9 cellular contexts compared by ENCODE assay signal in the genomic region with DNA sequence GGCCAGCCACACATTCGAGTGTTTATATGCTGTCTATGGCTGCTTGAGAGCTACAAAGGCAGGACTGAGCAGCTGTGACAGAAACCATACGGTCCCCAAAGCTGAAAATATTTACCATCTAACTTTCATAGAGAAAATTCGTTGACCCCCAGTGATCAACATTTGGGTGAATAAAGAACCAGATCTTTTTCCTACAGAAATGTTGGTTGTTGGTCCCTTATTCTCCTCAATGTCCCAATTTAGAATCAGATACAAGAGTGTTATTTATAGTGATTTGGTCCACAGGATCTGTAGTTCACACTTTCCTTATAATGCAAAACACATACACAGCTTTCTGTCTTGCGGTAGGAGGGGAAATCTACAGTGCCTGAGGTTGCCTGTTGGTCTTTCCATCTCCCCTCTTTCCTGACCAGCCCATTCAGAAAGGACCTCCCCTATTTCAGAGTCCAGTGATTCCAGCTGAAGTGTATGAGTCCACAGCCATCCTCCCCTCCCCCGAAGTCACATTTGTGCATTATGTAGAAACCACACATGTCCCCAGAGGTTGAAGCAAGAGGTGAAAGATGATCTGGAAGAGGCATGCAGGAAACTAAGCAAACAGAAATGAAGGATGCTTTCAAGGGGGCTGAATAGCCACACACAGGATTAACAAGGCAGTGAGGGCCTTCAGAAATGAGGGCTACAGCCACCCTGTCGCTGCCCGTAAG.
DNase-seq lines count a peak whose midpoint lies in the region; ATAC-seq and TF ChIP-seq lines count a peak whose summit lies in the region.
"Had no signal": no experiment of that assay in that cellular context is flagged by ENCODE, and none has a peak within 500 bp of the region (broad histone marks: within the 10 kb centered on the region; RNA-seq: fewer than 3 reads in every experiment).

No MANE protein-coding gene starts in this region.

- H3K27me3 ChIP-seq in DND-41 (ENCODE audit: insufficient read depth, low read length, poor library complexity) (no peaks in the 10 kb centered on the region), HCT116 (ENCODE audit: insufficient read depth, low read length) (no peaks in the 10 kb centered on the region), right cardiac atrium (ENCODE audit: control insufficient read depth, insufficient read depth) (no peaks in the 10 kb centered on the region), GM23248 (replicated peaks; ENCODE audit: insufficient read depth) (no peaks in the 10 kb centered on the region)

- H3K27ac ChIP-seq in DND-41 (ENCODE audit: low read length) = no peak overlapping the region
- no peak overlapping the region for H3K27ac ChIP-seq in HCT116 (ENCODE audit: low read depth, low read length)
- no peak overlapping the region for H3K27ac ChIP-seq in right cardiac atrium (ENCODE audit: low read length)
- H3K27ac ChIP-seq in GM23248 = no peak overlapping the region

- TF ChIP-seq POLR2A in HCT116 (IDR thresholded peaks at IDR 0.05; ENCODE audit: borderline replicate concordance, extremely low read depth, insufficient read depth, insufficient read length) = no peak

- H2AFZ ChIP-seq in DND-41 (ENCODE audit: low read depth, low read length) (no peak overlapping the region), HCT116 (ENCODE audit: low read depth, low read length, poor library complexity, severe bottlenecking) (no peak overlapping the region), GM23248 (no peak overlapping the region)

- CTCF ChIA-PET in HCT116 (lab: Charles Lee) = interaction anchor here (0.9 kb wide), 2 partner anchors 13 to 16 kb away, joined by 3 read pairs; no protein-coding TSS in a partner anchor

- H3K36me3 ChIP-seq in DND-41 (ENCODE audit: insufficient read depth, low read length) = no peaks in the 10 kb centered on the region
- H3K36me3 ChIP-seq in HCT116 (ENCODE audit: control insufficient read depth in 1 of 2, insufficient read depth in 2 of 2, low read length in 2 of 2) = no peaks in the 10 kb centered on the region
- H3K36me3 ChIP-seq in GM23248 (ENCODE audit: low read depth) = no peaks in the 10 kb centered on the region

- intact Hi-C loops in HCT116 (cut with micrococcal nuclease) = no loop called here
- intact Hi-C loops in right cardiac atrium (cut with DNase I) = loop anchor here in 1 of 4 donors (10.0 kb wide), 1 partner anchor 64 kb away; a partner anchor contains a TSS

- TF ChIP-seq RAD21 in HCT116 (IDR thresholded peaks at IDR 0.05; ENCODE audit: low read depth) = no peak

- TF ChIP-seq CTCF in DND-41 (IDR thresholded peaks at IDR 0.05; ENCODE audit: borderline replicate concordance, extremely low read depth, low read length, poor library complexity, severe bottlenecking) = no peak
- TF ChIP-seq CTCF in HCT116 (IDR thresholded peaks at IDR 0.05 in 2 of 3, conservative IDR thresholded peaks at IDR 0.05 in 1 of 3; ENCODE audit: borderline replicate concordance in 1 of 3, insufficient read depth in 1 of 3, low read depth in 2 of 3, low read length in 2 of 3) = no peak

- H3K4me1 ChIP-seq in DND-41 (ENCODE audit: insufficient read depth, low read length) (peaks cover 23% of the 10 kb centered on the region), HCT116 (ENCODE audit: control insufficient read depth in 1 of 2, insufficient read depth in 2 of 2, low read length in 2 of 2) (peaks cover 44 to 51% of the 10 kb centered on the region in 2 experiments), right cardiac atrium (ENCODE audit: control insufficient read depth, insufficient read depth, low read length) (peaks cover 12% of the 10 kb centered on the region), GM23248 (ENCODE audit: insufficient read depth) (peaks cover 34% of the 10 kb centered on the region)

- peak; percentile 63 for ATAC-seq in DND-41 (ENCODE audit: insufficient read depth, low read depth)
- ATAC-seq in HCT116 = no peak
- ATAC-seq in right cardiac atrium = peak; percentile 9 to 27
- no peak for ATAC-seq in GM19023 (IDR thresholded peaks at IDR 0.05; ENCODE audit: unreplicated experiment)

- RAD21 ChIA-PET in HCT116 (lab: Charles Lee; ENCODE audit: low non-redundant PET in 1 of 2, low total read pairs in 2 of 2, uncharacterized antibody in 2 of 2, unreplicated experiment in 2 of 2) = no interaction called here

- 61% methylated on average over 7 of the region's 7 CpGs for WGBS in right cardiac atrium
- WGBS in GM23248 (ENCODE audit: low coverage in 1 of 2, low lambda C conversion rate in 2 of 2, missing lambda C conversion rate in 2 of 2), 2 experiments = 79 to 84% methylated on average over 7 of the region's 7 CpGs

- H4K20me1 ChIP-seq in DND-41 (ENCODE audit: insufficient read depth, low read length) = peaks cover 89% of the 10 kb centered on the region
- peaks cover 13% of the 10 kb centered on the region; the same call in 1 of the 2 replicates for H4K20me1 ChIP-seq in HCT116 (ENCODE audit: insufficient read depth)
- no peaks in the 10 kb centered on the region for H4K20me1 ChIP-seq in GM23248 (ENCODE audit: insufficient read depth)

- H3K4me3 ChIP-seq in DND-41 (ENCODE audit: low read depth in 1 of 2, low read length in 2 of 2) (no peak overlapping the region), HCT116 (replicated peaks in 1 of 2; ENCODE audit: low read depth in 1 of 2, low read length in 2 of 2) (no peak overlapping the region), right cardiac atrium (ENCODE audit: low read length) (no peak overlapping the region), GM23248 (no peak overlapping the region)

- no peaks in the 10 kb centered on the region for H3K9me3 ChIP-seq in DND-41 (ENCODE audit: insufficient read depth, low read length, severe bottlenecking)
- no peaks in the 10 kb centered on the region for H3K9me3 ChIP-seq in HCT116 (ENCODE audit: control insufficient read depth in 1 of 2, insufficient read depth in 1 of 2, low read depth in 1 of 2, low read length in 2 of 2)
- no peaks in the 10 kb centered on the region for H3K9me3 ChIP-seq in right cardiac atrium (ENCODE audit: control insufficient read depth, low read length)
- no peaks in the 10 kb centered on the region for H3K9me3 ChIP-seq in GM23248 (ENCODE audit: low read depth)

- in situ Hi-C loops in GM23248 (cut with MboI) = no loop called here

- POLR2A ChIA-PET in HCT116 (lab: Charles Lee) = no interaction called here

- H3K4me2 ChIP-seq in DND-41 (ENCODE audit: insufficient read depth, low read length) (no peak overlapping the region), HCT116 (ENCODE audit: low read length) (peak overlapping the region; percentile 12; the same call in 1 of the 2 replicates), GM23248 (ENCODE audit: unreplicated experiment) (no peak overlapping the region)

- no TSS peak for BruUV-seq in HCT116 (replicated peaks; lab: Mats Ljungman, UMichigan)

- peaks cover 100% of the 10 kb centered on the region for H3K79me2 ChIP-seq in DND-41 (ENCODE audit: insufficient read depth, low read length)
- H3K79me2 ChIP-seq in HCT116 (ENCODE audit: insufficient read depth, low read length) = peaks cover 90% of the 10 kb centered on the region
- peaks cover 86% of the 10 kb centered on the region for H3K79me2 ChIP-seq in GM23248 (ENCODE audit: insufficient read depth)

- peaks cover 27% of the 10 kb centered on the region for H3F3A ChIP-seq in GM23248 (ENCODE audit: insufficient read depth)

- H3K9me2 ChIP-seq in HCT116 (ENCODE audit: insufficient read depth) (no peaks in the 10 kb centered on the region), GM23248 (ENCODE audit: insufficient read depth) (no peaks in the 10 kb centered on the region)

- no peak overlapping the region for H3K9ac ChIP-seq in DND-41 (ENCODE audit: low read depth, low read length)
- H3K9ac ChIP-seq in HCT116 (ENCODE audit: low read length) = no peak overlapping the region
- H3K9ac ChIP-seq in GM23248 = no peak overlapping the region

- DNase-seq in DND-41 (no peak), HCT116 (ENCODE audit: low read depth, low spot score) (no peak), NCI-H526 (lab: John Stamatoyannopoulos, UW) (peak; percentile 53 to 65), right cardiac atrium (no peak), GM23248 (no peak), COLO829 (ENCODE audit: low spot score) (no peak)
- no peak for DNase-seq in activated CD4-positive, alpha-beta T cell treated with anti-CD3 and anti-CD28 coated beads, Interleukin-2, amount 50 U/mL, for 48 hours
- DNase-seq: activated naive CD4-positive, alpha-beta T cell treated with anti-CD3 and anti-CD28 coated beads, Interleukin-2, amount 10 ng/mL, durations not matched to agents 7 days and 5 days had no signal

TF ChIP-seq in HCT116, 20 proteins besides CTCF, POLR2A, EP300 and RAD21:
- TF ChIP-seq EZH2phosphoT487 (IDR thresholded peaks at IDR 0.05; ENCODE audit: borderline replicate concordance) = no peak

Comparison
In these comparisons a context has a peak if more than half of its experiments do, and no peak if none do; other contexts are left out.
1. ATAC-seq: peak in DND-41 (single experiment) and right cardiac atrium (2 of 2); none in HCT116 (single experiment) and GM19023 (single experiment).
2. DNase-seq: peak in NCI-H526 (2 of 2); none in DND-41 (single experiment), HCT116 (single experiment), right cardiac atrium (0 of 3), activated CD4-positive, alpha-beta T cell treated with anti-CD3 and anti-CD28 coated beads, Interleukin-2, amount 50 U/mL, for 48 hours (0 of 2), GM23248 (single experiment) and COLO829 (single experiment).